In the genomic region with DNA sequence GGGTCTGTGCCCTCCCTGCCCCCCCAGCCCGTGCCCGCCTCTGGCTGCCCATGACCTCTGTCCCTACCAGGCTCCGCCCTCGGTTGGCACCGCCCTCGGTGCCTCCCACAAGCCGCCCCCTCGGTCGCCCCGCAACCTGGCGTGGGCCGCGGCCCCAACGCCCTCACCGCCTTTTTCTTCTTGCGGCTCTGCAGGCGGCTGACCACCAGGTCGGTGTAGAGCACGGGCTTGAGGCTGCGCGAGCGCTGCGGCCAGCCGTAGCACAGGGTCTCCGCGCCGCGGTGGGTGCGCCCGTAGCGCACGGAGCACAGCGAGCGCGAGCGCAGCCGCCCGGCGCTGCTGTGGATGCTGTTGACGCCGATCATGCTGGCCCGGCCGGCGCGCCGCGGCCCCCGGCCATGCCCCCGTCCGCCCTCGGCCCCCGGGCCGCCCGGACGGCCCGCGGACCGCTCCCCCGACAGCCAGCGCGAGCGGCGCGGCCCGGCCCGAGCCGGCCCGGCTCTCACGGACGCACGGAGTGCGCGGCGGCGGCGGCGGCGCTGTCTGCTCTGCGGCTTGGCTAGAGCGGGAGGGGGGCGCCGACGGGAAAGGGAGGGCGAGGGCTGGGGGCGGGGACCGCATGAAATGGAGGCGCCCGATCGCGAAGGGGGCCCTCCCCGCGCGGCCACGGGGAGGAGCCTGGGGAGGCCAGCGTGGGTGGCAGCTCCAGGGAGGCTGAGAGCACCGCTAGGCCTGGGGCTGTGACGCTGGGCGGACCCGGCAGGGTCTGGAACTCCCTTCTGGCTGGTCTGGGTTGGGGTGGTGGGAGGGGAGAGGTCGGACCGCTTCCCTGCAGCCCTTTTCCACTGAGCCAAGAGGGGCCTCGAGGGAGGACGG, we compare ENCODE assay signal across 8 cellular contexts. TPM values are rescaled to one million over a fixed set of nuclear protein-coding genes. Genes with fewer than 3 reads are reported as not detected.
DNase-seq lines count a peak whose midpoint lies in the region; ATAC-seq and TF ChIP-seq lines count a peak whose summit lies in the region.

No MANE protein-coding gene starts in this region.

- H3K27ac ChIP-seq in ACC112 (ENCODE audit: low read depth, low read length) (no peak overlapping the region), neural cell (ENCODE audit: low read length) (peak overlapping the region; percentile 62), stomach smooth muscle (ENCODE audit: low read length) (peak overlapping the region; percentile 100)

- H3K36me3 ChIP-seq in ACC112 (ENCODE audit: insufficient read depth, low read length), result no peaks in the 10 kb centered on the region
- H3K36me3 ChIP-seq in neural cell (ENCODE audit: insufficient read depth, low read length), result no peaks in the 10 kb centered on the region
- peaks cover 0 to 4% of the 10 kb centered on the region in 2 donors for H3K36me3 ChIP-seq in stomach smooth muscle (ENCODE audit: control insufficient read depth in 2 of 2, insufficient read depth in 2 of 2, low read length in 2 of 2)

- H2AFZ ChIP-seq in ACC112 (ENCODE audit: low read length, unreplicated experiment) (peak overlapping the region; percentile 62), neural cell (ENCODE audit: low read depth, low read length) (no peak overlapping the region)

- H3K9me2 ChIP-seq in neural cell (ENCODE audit: insufficient read depth, low read length), result no peaks in the 10 kb centered on the region

- H3K27me3 ChIP-seq in ACC112 (ENCODE audit: insufficient read depth, low read length), result peaks cover 38% of the 10 kb centered on the region
- H3K27me3 ChIP-seq in neural cell (ENCODE audit: insufficient read depth, low read depth, low read length), result peaks cover 7% of the 10 kb centered on the region
- peaks cover 13 to 24% of the 10 kb centered on the region in 2 donors for H3K27me3 ChIP-seq in stomach smooth muscle (ENCODE audit: control insufficient read depth in 1 of 2, insufficient read depth in 2 of 2, low read length in 2 of 2)

- H3K9ac ChIP-seq in neural cell (ENCODE audit: low read length) (peak overlapping the region; percentile 64), stomach smooth muscle (ENCODE audit: low read length in 2 of 2) (peak overlapping the region; percentile 98 to 100)

- no peak for TF ChIP-seq RAD21 in neural cell (conservative IDR thresholded peaks at IDR 0.05)

- H3K9me3 ChIP-seq in neural cell (ENCODE audit: low read length) (no peaks in the 10 kb centered on the region), stomach smooth muscle (ENCODE audit: control insufficient read depth in 2 of 2, low read length in 2 of 2) (no peaks in the 10 kb centered on the region)

- no peak for TF ChIP-seq EP300 in neural cell (conservative IDR thresholded peaks at IDR 0.05; ENCODE audit: poor library complexity, severe bottlenecking)

- no peaks in the 10 kb centered on the region for H4K20me1 ChIP-seq in neural cell (ENCODE audit: insufficient read depth)

- H3K4me2 ChIP-seq in neural cell (ENCODE audit: low read length), result peak overlapping the region; percentile 44

- no peak for DNase-seq in Jurkat, Clone E6-1 (ENCODE audit: low read depth, low spot score)
- DNase-seq in activated T-cell treated with anti-CD3 and anti-CD28 coated beads, Interleukin-2, amount 50 U/mL, for 1 hour, result peak; percentile 78
- no peak for DNase-seq in GF-D8 (lab: John Stamatoyannopoulos, UW)
- no peak for DNase-seq in NK-92 treated with Interleukin-12 subunit alpha and Interleukin-12 subunit beta, amount 100 ng/mL, for 24 hours (lab: John Stamatoyannopoulos, UW)

- H3K79me2 ChIP-seq in ACC112 (ENCODE audit: control insufficient read depth, insufficient read depth, low read length, unreplicated experiment) (no peaks in the 10 kb centered on the region), neural cell (replicated peaks; ENCODE audit: insufficient read depth, low read length) (peaks cover 8% of the 10 kb centered on the region)

- H3K4me1 ChIP-seq in ACC112 (ENCODE audit: control insufficient read depth, insufficient read depth, low read length, unreplicated experiment), result peaks cover 21% of the 10 kb centered on the region
- peaks cover 53% of the 10 kb centered on the region for H3K4me1 ChIP-seq in stomach smooth muscle (ENCODE audit: control insufficient read depth, insufficient read depth, low read length)

- TF ChIP-seq CTCF in neural cell (IDR thresholded peaks at IDR 0.05; ENCODE audit: poor library complexity, severe bottlenecking), result no peak

- H3F3A ChIP-seq in neural cell (ENCODE audit: insufficient read depth, low read length, poor library complexity, severe bottlenecking), result no peaks in the 10 kb centered on the region

- H3K4me3 ChIP-seq in ACC112 (ENCODE audit: low read depth, low read length) (peak overlapping the region; percentile 78), neural cell (ENCODE audit: low read length) (peak overlapping the region; percentile 77), stomach smooth muscle (ENCODE audit: low read length in 2 of 2) (peak overlapping the region; percentile 79 to 82)
- peak overlapping the region; percentile 47 for H3K4me3 ChIP-seq in Jurkat, Clone E6-1 (ENCODE audit: low read length)

- ATAC-seq in esophagus mucosa, result peak; percentile 3

TF ChIP-seq in neural cell, 6 proteins besides CTCF, POLR2A, EP300 and RAD21:
- TF ChIP-seq MXI1 (conservative IDR thresholded peaks at IDR 0.05; ENCODE audit: poor library complexity, severe bottlenecking) (no peak), POLR2AphosphoS5 (IDR thresholded peaks at IDR 0.05) (peak; percentile 13)

RNA-seq across cellular contexts. Expression of a gene that starts 9.6 kb away (rescaled TPM):
- polyA plus RNA-seq in Jurkat, Clone E6-1 (2012; ENCODE audit: insufficient read depth, insufficient read length), result 11.7 TPM
- 2.0 TPM for total RNA-seq in esophagus mucosa
- 68.8 and 84.3 TPM in 2 replicates for polyA plus RNA-seq in neural cell
- 52.3 and 67.7 TPM in 2 replicates for polyA minus RNA-seq in neural cell

RNA-seq across cellular contexts. Expression of a gene that starts 11.7 kb away (rescaled TPM):
- polyA plus RNA-seq in Jurkat, Clone E6-1 (2012; ENCODE audit: insufficient read depth, insufficient read length), result 6.4 TPM
- total RNA-seq in esophagus mucosa, result 9.4 TPM
- 27.5 and 37.8 TPM in 2 replicates for polyA plus RNA-seq in neural cell
- 16.2 and 22.2 TPM in 2 replicates for polyA minus RNA-seq in neural cell

RNA-seq across cellular contexts. Expression of a gene that starts 13.5 kb away (rescaled TPM):
- polyA plus RNA-seq in Jurkat, Clone E6-1 (2012; ENCODE audit: insufficient read depth, insufficient read length), result 39.5 TPM
- 10.3 TPM for total RNA-seq in esophagus mucosa
- polyA plus RNA-seq in neural cell, result 0.30 and 0.34 TPM in 2 replicates
- 0.24 and 0.46 TPM in 2 replicates for polyA minus RNA-seq in neural cell

RNA-seq across cellular contexts. Expression of a gene that starts 23.4 kb away (rescaled TPM):
- polyA plus RNA-seq in Jurkat, Clone E6-1 (2012; ENCODE audit: insufficient read depth, insufficient read length), result 145 TPM
- 23.7 TPM for total RNA-seq in esophagus mucosa
- 169 and 194 TPM in 2 replicates for polyA plus RNA-seq in neural cell
- 76.2 and 79.9 TPM in 2 replicates for polyA minus RNA-seq in neural cell

RNA-seq across cellular contexts. Expression of a gene that starts 42.4 kb away (rescaled TPM):
- polyA plus RNA-seq in Jurkat, Clone E6-1 (2012; ENCODE audit: insufficient read depth, insufficient read length), result 2.2 TPM
- 1.6 TPM for total RNA-seq in esophagus mucosa
- polyA plus RNA-seq in neural cell, result not detected in 2 replicates
- not detected in 2 replicates for polyA minus RNA-seq in neural cell
